10 cellular contexts compared by ENCODE assay signal in the genomic region with DNA sequence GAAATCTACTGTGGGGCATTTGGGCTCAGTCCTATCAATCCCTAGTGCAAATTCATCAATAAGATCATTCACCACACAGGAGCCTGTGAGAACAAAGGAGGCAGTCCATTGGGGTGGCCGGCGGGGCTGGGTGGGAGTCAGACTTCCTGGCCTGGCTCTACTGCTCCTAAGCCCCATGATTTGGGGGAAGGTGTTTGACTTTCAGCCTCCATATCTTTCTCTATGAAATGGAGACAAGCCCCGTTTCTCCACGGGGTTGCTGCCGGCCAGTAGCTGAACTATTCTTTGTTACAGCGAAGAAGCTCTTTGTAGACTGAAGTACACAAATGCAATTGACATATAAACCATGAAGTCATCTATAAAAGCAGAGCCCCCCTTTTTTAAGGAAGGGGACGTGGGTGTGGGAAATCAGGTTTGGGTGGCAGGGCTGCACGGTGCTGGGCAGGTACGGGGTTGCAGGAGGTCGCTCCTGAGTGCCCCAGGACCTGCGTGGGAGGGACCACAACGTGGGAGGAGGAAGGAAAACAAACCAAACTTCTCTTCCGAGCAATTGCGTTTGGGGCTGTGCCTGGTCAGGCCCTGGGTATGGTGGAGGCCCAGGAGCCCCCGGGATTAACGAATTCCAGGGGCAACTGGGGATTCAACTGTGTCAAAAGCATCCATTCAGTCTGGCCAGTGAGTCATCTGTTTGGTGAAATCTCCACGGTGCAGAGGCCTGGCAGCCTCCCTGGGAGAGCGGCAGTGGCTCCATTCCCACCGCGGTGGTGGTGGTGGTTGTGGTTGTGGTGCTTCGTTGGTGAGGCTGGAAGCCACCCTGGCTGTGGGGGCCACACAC. TPM values are rescaled to one million over a fixed set of nuclear protein-coding genes. Genes with fewer than 3 reads are reported as not detected.
DNase-seq lines count a peak whose midpoint lies in the region; ATAC-seq and TF ChIP-seq lines count a peak whose summit lies in the region.
"Had no signal": no experiment of that assay in that cellular context is flagged by ENCODE, and none has a peak within 500 bp of the region (broad histone marks: within the 10 kb centered on the region; RNA-seq: fewer than 3 reads in every experiment).

No MANE protein-coding gene starts in this region.

- peak in 2 of 3 donors; percentile 12 to 30 for DNase-seq in CD4-positive, CD25-positive, alpha-beta regulatory T cell
- DNase-seq in brain microvascular endothelial cell (peak; percentile 62), non-pigmented ciliary epithelial cell (ENCODE audit: low read depth) (peak; percentile 24), midbrain (lab: John Stamatoyannopoulos, UW) (no peak), dedifferentiated amniotic fluid mesenchymal stem cell (ENCODE audit: extremely low spot score) (no peak), occipital lobe (lab: John Stamatoyannopoulos, UW) (no peak), right atrium auricular region (ENCODE audit: low spot score) (no peak)
- DNase-seq: DMS79 had no signal

- no peaks in the 10 kb centered on the region for H4K20me1 ChIP-seq in SU-DHL-6 (ENCODE audit: low read depth, low read length)

- H3K27me3 Mint-ChIP-seq in CD4-positive, CD25-positive, alpha-beta regulatory T cell = no peaks in the 10 kb centered on the region

- no peak overlapping the region for H3K4me2 ChIP-seq in SU-DHL-6 (ENCODE audit: low read depth, low read length, poor library complexity, severe bottlenecking)

- ATAC-seq in CD4-positive, CD25-positive, alpha-beta regulatory T cell (ENCODE audit: low read depth in 2 of 2) = no peak

- H3K9me3 Mint-ChIP-seq in CD4-positive, CD25-positive, alpha-beta regulatory T cell = no peaks in the 10 kb centered on the region

- no peaks in the 10 kb centered on the region for H3K27me3 ChIP-seq in CD4-positive, CD25-positive, alpha-beta regulatory T cell (ENCODE audit: control insufficient read depth, insufficient read depth, low read length)
- H3K27me3 ChIP-seq in SU-DHL-6 (ENCODE audit: low read length) = no peaks in the 10 kb centered on the region
- H3K27me3 ChIP-seq in brain microvascular endothelial cell (replicated peaks) = no peaks in the 10 kb centered on the region
- no peaks in the 10 kb centered on the region for H3K27me3 ChIP-seq in right atrium auricular region
- H3K27me3 ChIP-seq: Peyer's patch had no signal

- in situ Hi-C loops in brain microvascular endothelial cell (cut with HindIII; ENCODE audit: low pct_ligation_motif_present, low sequenced_read_pairs) = no loop called here

- peak overlapping the region; percentile 34 for H3K4me3 ChIP-seq in CD4-positive, CD25-positive, alpha-beta regulatory T cell (ENCODE audit: low read depth, low read length)
- H3K4me3 ChIP-seq in SU-DHL-6 (ENCODE audit: insufficient read depth, low read length, poor library complexity, severe bottlenecking) (no peak overlapping the region), brain microvascular endothelial cell (ENCODE audit: low read depth, low read length) (no peak overlapping the region), right atrium auricular region (no peak overlapping the region)

- H3K36me3 Mint-ChIP-seq in CD4-positive, CD25-positive, alpha-beta regulatory T cell = no peaks in the 10 kb centered on the region

- TF ChIP-seq CTCF in SU-DHL-6 (IDR thresholded peaks at IDR 0.05; ENCODE audit: insufficient read depth, low read length, poor library complexity, severe bottlenecking) (no peak), brain microvascular endothelial cell (IDR thresholded peaks at IDR 0.05; ENCODE audit: low read depth, low read length, missing control alignments) (no peak), right atrium auricular region (IDR thresholded peaks at IDR 0.05) (no peak)

- peaks cover 26% of the 10 kb centered on the region for H3K4me1 ChIP-seq in CD4-positive, CD25-positive, alpha-beta regulatory T cell (ENCODE audit: control insufficient read depth, insufficient read depth, low read length, poor library complexity, severe bottlenecking)
- no peaks in the 10 kb centered on the region for H3K4me1 ChIP-seq in right atrium auricular region

- H3K9me3 ChIP-seq in CD4-positive, CD25-positive, alpha-beta regulatory T cell (ENCODE audit: control insufficient read depth in 2 of 2, low read length in 2 of 2) = no peaks in the 10 kb centered on the region
- H3K9me3 ChIP-seq in SU-DHL-6 (ENCODE audit: insufficient read depth, low read length) = no peaks in the 10 kb centered on the region
- H3K9me3 ChIP-seq in right atrium auricular region = no peaks in the 10 kb centered on the region
- H3K9me3 ChIP-seq: Peyer's patch had no signal

- H3K9me2 ChIP-seq in SU-DHL-6 (replicated peaks; ENCODE audit: insufficient read depth, low read length) = no peaks in the 10 kb centered on the region

- H3F3A ChIP-seq in SU-DHL-6 (ENCODE audit: insufficient read depth) = peaks cover 5% of the 10 kb centered on the region

- H3K36me3 ChIP-seq in CD4-positive, CD25-positive, alpha-beta regulatory T cell (ENCODE audit: control insufficient read depth, insufficient read depth, low read length) = no peaks in the 10 kb centered on the region
- H3K36me3 ChIP-seq in SU-DHL-6 (ENCODE audit: low read length) (no peaks in the 10 kb centered on the region), brain microvascular endothelial cell (replicated peaks) (no peaks in the 10 kb centered on the region), right atrium auricular region (no peaks in the 10 kb centered on the region)
- H3K36me3 ChIP-seq: Peyer's patch had no signal

- no peaks in the 10 kb centered on the region for H3K79me2 ChIP-seq in SU-DHL-6 (ENCODE audit: insufficient read depth, low read length)

- H3K4me3 Mint-ChIP-seq in CD4-positive, CD25-positive, alpha-beta regulatory T cell = peak overlapping the region; percentile 76 to 87 (median 82)

- peak overlapping the region; percentile 93 to 96 (median 94) for H3K27ac Mint-ChIP-seq in CD4-positive, CD25-positive, alpha-beta regulatory T cell

- H3K4me1 Mint-ChIP-seq in CD4-positive, CD25-positive, alpha-beta regulatory T cell = peaks cover 13 to 37% (median 22%) of the 10 kb centered on the region in 4 donors

- peak overlapping the region; percentile 66 for H3K27ac ChIP-seq in CD4-positive, CD25-positive, alpha-beta regulatory T cell (ENCODE audit: insufficient read depth, low read length, poor library complexity, severe bottlenecking)
- no peak overlapping the region for H3K27ac ChIP-seq in SU-DHL-6 (ENCODE audit: low read depth, low read length)
- no peak overlapping the region for H3K27ac ChIP-seq in brain microvascular endothelial cell
- H3K27ac ChIP-seq in right atrium auricular region = no peak overlapping the region

- peak overlapping the region; percentile 29 for H2AFZ ChIP-seq in SU-DHL-6 (ENCODE audit: low read depth, low read length, severe bottlenecking)

- H3K9ac ChIP-seq in SU-DHL-6 (ENCODE audit: low read length) = no peak overlapping the region

RNA-seq across cellular contexts. Expression of gene FBLN7, which starts 18.2 kb away (rescaled TPM):
- total RNA-seq in CD4-positive, CD25-positive, alpha-beta regulatory T cell = 19.3 TPM
- polyA plus RNA-seq in CD4-positive, CD25-positive, alpha-beta regulatory T cell = 10 to 100 TPM; 29.9 to 40.2 (median 36.5) TPM
- total RNA-seq in occipital lobe = 0.62 TPM
- 1 to 10 TPM in 1 of 2 donors, under 1 TPM in 1; 0.86 to 3.5 TPM for total RNA-seq in right atrium auricular region

Comparison
In these comparisons a context has a peak if more than half of its experiments do, and no peak if none do; other contexts are left out.
1. DNase-seq: peak in CD4-positive, CD25-positive, alpha-beta regulatory T cell (2 of 3), brain microvascular endothelial cell (single experiment) and non-pigmented ciliary epithelial cell (single experiment); none in midbrain (single experiment), dedifferentiated amniotic fluid mesenchymal stem cell (single experiment), occipital lobe (single experiment) and right atrium auricular region (single experiment).